In the genomic region with DNA sequence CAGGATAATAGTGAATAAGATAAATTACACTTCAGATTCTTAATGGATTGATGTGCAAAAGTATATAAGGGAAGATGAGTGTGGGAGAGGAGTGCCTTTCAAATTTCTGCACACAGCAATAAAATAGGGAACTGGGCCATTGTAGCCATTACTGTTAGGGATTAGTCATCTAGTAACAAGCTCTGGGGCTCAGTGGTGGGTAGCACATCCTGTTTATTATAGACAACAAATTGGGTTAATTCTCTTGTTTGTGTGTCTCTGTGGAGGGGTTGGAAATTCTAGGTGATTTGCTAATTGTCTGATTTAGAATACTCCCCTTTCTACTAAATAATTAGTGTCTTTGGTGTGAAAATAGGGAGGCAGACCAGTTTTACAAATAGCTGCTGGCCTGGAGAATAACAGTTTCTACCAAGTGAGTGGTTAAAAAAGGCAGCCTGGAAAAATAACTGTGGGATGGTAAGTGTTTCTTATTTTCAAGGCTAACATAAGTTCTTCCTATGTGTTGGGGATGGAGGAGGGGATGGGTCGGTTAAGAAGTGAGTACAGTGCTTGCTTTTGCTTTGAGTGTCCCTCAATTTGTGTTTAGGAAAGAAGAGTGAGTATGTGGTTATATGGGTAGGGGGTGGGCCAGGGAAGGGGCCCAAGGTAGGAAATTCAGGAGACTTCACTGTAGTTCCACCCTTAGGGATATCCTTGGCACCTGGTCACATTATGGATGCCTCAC, we compare ENCODE assay signal across 9 cellular contexts. TPM values are rescaled to one million over a fixed set of nuclear protein-coding genes. Genes with fewer than 3 reads are reported as not detected.
A peak's percentile ranks its signal among the peaks of the same experiment; 100 is the strongest.
DNase-seq lines count a peak whose midpoint lies in the region; ATAC-seq and TF ChIP-seq lines count a peak whose summit lies in the region.
"Had no signal": no experiment of that assay in that cellular context is flagged by ENCODE, and none has a peak within 500 bp of the region (broad histone marks: within the 10 kb centered on the region; RNA-seq: fewer than 3 reads in every experiment).

No MANE protein-coding gene starts in this region.

- no peak overlapping the region for H3K4me3 Mint-ChIP-seq in progenitor cell of endocrine pancreas (ENCODE audit: low read depth)

- WGBS in stomach, 5 donors = 70 to 93% (median 87%) methylated on average over 1 of the region's 1 CpG

- H3K4me1 ChIP-seq in SJSA1 (replicated peaks) (peaks cover 17% of the 10 kb centered on the region), stomach (no peaks in the 10 kb centered on the region)

- H3K27ac Mint-ChIP-seq in progenitor cell of endocrine pancreas = no peak overlapping the region

- ATAC-seq in GM19035 (IDR thresholded peaks at IDR 0.05; ENCODE audit: unreplicated experiment) (peak; percentile 97), HG03045 (IDR thresholded peaks at IDR 0.05; ENCODE audit: unreplicated experiment) (peak; percentile 68)

- peak; percentile 11 for DNase-seq in BJ (ENCODE audit: low read depth)
- DNase-seq in SJSA1 (ENCODE audit: low read depth in 1 of 2, low spot score in 2 of 2) = peak in 1 of 2 experiments; percentile 41
- no peak for DNase-seq in stomach
- no peak for DNase-seq in LoVo (ENCODE audit: low spot score)
- DNase-seq in progenitor cell of endocrine pancreas (ENCODE audit: low spot score, unreplicated experiment) = no peak
- no peak for DNase-seq in stimulated activated CD4-positive, alpha-beta T cell treated with anti-CD3 and anti-CD28 coated beads, Interleukin-4, amount 100 ng/mL, for 24 hours
- DNase-seq: NCI-H1092 treated with DMSO at 0.1 percent for 48 hours had no signal

- TF ChIP-seq CTCF in BJ (IDR thresholded peaks at IDR 0.05; ENCODE audit: insufficient read depth, low read depth, low read length) (no peak), stomach (IDR thresholded peaks at IDR 0.05) (no peak), progenitor cell of endocrine pancreas (IDR thresholded peaks at IDR 0.05; ENCODE audit: unreplicated experiment) (no peak)

- no peak overlapping the region for H3K4me3 ChIP-seq in BJ (ENCODE audit: low read depth, low read length)
- no peak overlapping the region for H3K4me3 ChIP-seq in SJSA1
- no peak overlapping the region for H3K4me3 ChIP-seq in stomach

- no peak for TF ChIP-seq POLR2A in stomach (IDR thresholded peaks at IDR 0.05)

- H3K9me3 Mint-ChIP-seq in progenitor cell of endocrine pancreas (ENCODE audit: low read depth) = no peaks in the 10 kb centered on the region

- CTCF ChIA-PET in BJ (lab: Yijun Ruan, JAX) = no interaction called here

- H3K36me3 Mint-ChIP-seq in progenitor cell of endocrine pancreas (ENCODE audit: insufficient read depth) = peaks cover 5% of the 10 kb centered on the region

- TF ChIP-seq EP300 in stomach (IDR thresholded peaks at IDR 0.05) = no peak

- H3K27me3 Mint-ChIP-seq in progenitor cell of endocrine pancreas = no peaks in the 10 kb centered on the region

- no peaks in the 10 kb centered on the region for H3K27me3 ChIP-seq in BJ (ENCODE audit: control insufficient read depth, insufficient read depth, low read length)
- no peaks in the 10 kb centered on the region for H3K27me3 ChIP-seq in SJSA1 (replicated peaks)
- no peaks in the 10 kb centered on the region for H3K27me3 ChIP-seq in stomach

- H3K27ac ChIP-seq in SJSA1 = peak overlapping the region; percentile 52
- H3K27ac ChIP-seq in stomach = no peak overlapping the region

- POLR2A ChIA-PET in BJ (lab: Charles Lee) = interaction anchor here (0.5 kb wide), 1 partner anchor 1112 kb away, joined by 15 read pairs; no protein-coding TSS in a partner anchor

- H3K9me3 ChIP-seq in SJSA1 (replicated peaks) (no peaks in the 10 kb centered on the region), stomach (no peaks in the 10 kb centered on the region)

- intact Hi-C loops in stomach (cut with DNase I; ENCODE audit: low total_unique reads) = no loop called here

- peaks cover 2% of the 10 kb centered on the region for H3K4me1 Mint-ChIP-seq in progenitor cell of endocrine pancreas (ENCODE audit: low read depth)

- H3K36me3 ChIP-seq in BJ (ENCODE audit: control insufficient read depth, insufficient read depth, low read length) = no peaks in the 10 kb centered on the region
- no peaks in the 10 kb centered on the region for H3K36me3 ChIP-seq in SJSA1
- H3K36me3 ChIP-seq in stomach = peaks cover 0 to 33% (median 29%) of the 10 kb centered on the region in 4 donors

RNA-seq across cellular contexts. Expression of gene TMEM248, which starts 43.3 kb away (rescaled TPM):
- polyA plus RNA-seq in BJ (2011; rRNA removed) (169 and 281 TPM in 2 replicates), stomach (10 to 100 TPM; 20.3 to 26.3 (median 21.2) TPM)
- 188 and 314 TPM in 2 replicates for polyA minus RNA-seq in BJ (2011; rRNA and poly(A)+ RNA removed)
- total RNA-seq in SJSA1 (2014; rRNA removed; shearing (Covaris generic)) = 97.2 and 97.9 TPM in 2 replicates
- total RNA-seq in stomach (100 to 1,000 TPM; 100 to 157 (median 149) TPM), progenitor cell of endocrine pancreas (71.8 and 77.2 TPM in 2 replicates)
